In genomic region chr9:79581794-79582193, GRCh38 we compare ENCODE assay signal across 1 cellular context.
TF ChIP-seq lines count a peak whose summit lies in the region.

No MANE protein-coding gene starts in this region.

TF ChIP-seq in GM12878, 131 proteins besides CTCF, POLR2A, EP300 and RAD21:
- no peak for TF ChIP-seq CUX1 (IDR thresholded peaks at IDR 0.05; ENCODE audit: insufficient replicate concordance, low read depth, low read length)
- no peak for TF ChIP-seq HCFC1 (IDR thresholded peaks at IDR 0.05; ENCODE audit: low read length)
- TF ChIP-seq, protein P1, sequence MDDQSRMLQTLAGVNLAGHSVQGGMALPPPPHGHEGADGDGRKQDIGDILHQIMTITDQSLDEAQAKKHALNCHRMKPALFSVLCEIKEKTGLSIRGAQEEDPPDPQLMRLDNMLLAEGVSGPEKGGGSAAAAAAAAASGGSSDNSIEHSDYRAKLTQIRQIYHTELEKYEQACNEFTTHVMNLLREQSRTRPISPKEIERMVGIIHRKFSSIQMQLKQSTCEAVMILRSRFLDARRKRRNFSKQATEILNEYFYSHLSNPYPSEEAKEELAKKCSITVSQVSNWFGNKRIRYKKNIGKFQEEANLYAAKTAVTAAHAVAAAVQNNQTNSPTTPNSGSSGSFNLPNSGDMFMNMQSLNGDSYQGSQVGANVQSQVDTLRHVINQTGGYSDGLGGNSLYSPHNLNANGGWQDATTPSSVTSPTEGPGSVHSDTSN (IDR thresholded peaks at IDR 0.05; ENCODE audit: insufficient replicate concordance, low read depth, low read length) = no peak
- TF ChIP-seq TCF3 (IDR thresholded peaks at IDR 0.05; ENCODE audit: borderline replicate concordance, insufficient read depth, low read depth, low read length) = no peak
- TF ChIP-seq FOXK2 (IDR thresholded peaks at IDR 0.05) = no peak
- no peak for TF ChIP-seq TCF12 (IDR thresholded peaks at IDR 0.05; ENCODE audit: low read depth, low read length)
- no peak for TF ChIP-seq ZZZ3 (IDR thresholded peaks at IDR 0.05; ENCODE audit: control insufficient read depth, insufficient read length, low read depth)
